Comparison of ENCODE assay signal across 9 cellular contexts in genomic region chr1:116538527-116538926, GRCh38. TPM values are rescaled to one million over a fixed set of nuclear protein-coding genes. Genes with fewer than 3 reads are reported as not detected.
DNase-seq lines count a peak whose midpoint lies in the region; ATAC-seq lines count a peak whose summit lies in the region.
"Had no signal": no experiment of that assay in that cellular context is flagged by ENCODE, and none has a peak within 500 bp of the region (broad histone marks: within the 10 kb centered on the region; RNA-seq: fewer than 3 reads in every experiment).

No MANE protein-coding gene starts in this region.

- peaks cover 38% of the 10 kb centered on the region for H3K4me1 Mint-ChIP-seq in activated naive CD8-positive, alpha-beta T cell treated with anti-CD3 and anti-CD28 coated beads, Interleukin-2, amount 10 ng/mL, durations not matched to agents 7 days and 5 days

- peaks cover 71% of the 10 kb centered on the region for H3K36me3 Mint-ChIP-seq in activated naive CD8-positive, alpha-beta T cell treated with anti-CD3 and anti-CD28 coated beads, Interleukin-2, amount 10 ng/mL, durations not matched to agents 7 days and 5 days

- 96 to 100% methylated on average over 1 of the region's 1 CpG for WGBS in aorta, 2 donors

- H3K4me3 Mint-ChIP-seq in activated naive CD8-positive, alpha-beta T cell treated with anti-CD3 and anti-CD28 coated beads, Interleukin-2, amount 10 ng/mL, durations not matched to agents 7 days and 5 days: peak overlapping the region; percentile 7

- no peaks in the 10 kb centered on the region for H3K4me1 ChIP-seq in aorta (ENCODE audit: control insufficient read depth in 1 of 2, insufficient read depth in 2 of 2, low read length in 2 of 2)

- peak overlapping the region; percentile 46 for H3K27ac Mint-ChIP-seq in activated naive CD8-positive, alpha-beta T cell treated with anti-CD3 and anti-CD28 coated beads, Interleukin-2, amount 10 ng/mL, durations not matched to agents 7 days and 5 days

- H3K9me3 Mint-ChIP-seq in activated naive CD8-positive, alpha-beta T cell treated with anti-CD3 and anti-CD28 coated beads, Interleukin-2, amount 10 ng/mL, durations not matched to agents 7 days and 5 days: peaks cover 3% of the 10 kb centered on the region

- POLR2A ChIA-PET in activated naive CD8-positive, alpha-beta T cell treated with anti-CD3 and anti-CD28 coated beads, Interleukin-2, amount 10 ng/mL, durations not matched to agents 7 days and 5 days (lab: Charles Lee): no interaction called here

- no peak overlapping the region for H3K27ac ChIP-seq in aorta (ENCODE audit: low read depth in 1 of 2, low read length in 2 of 2)
- H3K27ac ChIP-seq: KMS-11 had no signal

- ATAC-seq in GM21423 (IDR thresholded peaks at IDR 0.05; ENCODE audit: unreplicated experiment) (peak; percentile 70), HG03565 (IDR thresholded peaks at IDR 0.05; ENCODE audit: unreplicated experiment) (peak; percentile 76), aorta (ENCODE audit: low FRiP score) (no peak)
- peak; percentile 97 for ATAC-seq in activated naive CD8-positive, alpha-beta T cell treated with anti-CD3 and anti-CD28 coated beads, Interleukin-2, amount 10 ng/mL, durations not matched to agents 7 days and 5 days (ENCODE audit: low read depth)

- no peaks in the 10 kb centered on the region for H3K9me3 ChIP-seq in aorta (ENCODE audit: control insufficient read depth, low read length)
- no peaks in the 10 kb centered on the region for H3K9me3 ChIP-seq in MG63

- H3K36me3 ChIP-seq in aorta (ENCODE audit: control insufficient read depth in 1 of 2, insufficient read depth in 2 of 2, low read length in 1 of 2) (peaks cover 0 to 4% of the 10 kb centered on the region in 2 donors), MG63 (peaks cover 33% of the 10 kb centered on the region)

- DNase-seq in GM03348 (ENCODE audit: low spot score): peak; percentile 26
- DNase-seq in activated naive CD8-positive, alpha-beta T cell treated with anti-CD3 and anti-CD28 coated beads, Interleukin-2, amount 10 ng/mL, durations not matched to agents 7 days and 5 days: no peak
- peak; percentile 55 for DNase-seq in stimulated activated CD8-positive, alpha-beta memory T cell treated with anti-CD3 and anti-CD28 coated beads, Interleukin-4, amount 100 ng/mL, for 48 hours
- no peak for DNase-seq in RPMI8226
- DNase-seq in aorta: no peak
- no peak for DNase-seq in MG63

- H3K4me3 ChIP-seq in aorta (ENCODE audit: low read length in 2 of 2) (no peak overlapping the region), MG63 (no peak overlapping the region)

- H3K27me3 Mint-ChIP-seq in activated naive CD8-positive, alpha-beta T cell treated with anti-CD3 and anti-CD28 coated beads, Interleukin-2, amount 10 ng/mL, durations not matched to agents 7 days and 5 days: no peaks in the 10 kb centered on the region

- intact Hi-C loops in aorta (cut with DNase I): no loop called here

- no peaks in the 10 kb centered on the region for H3K27me3 ChIP-seq in aorta (ENCODE audit: control insufficient read depth in 1 of 2, insufficient read depth in 2 of 2, low read length in 1 of 2)
- H3K27me3 ChIP-seq in MG63: no peaks in the 10 kb centered on the region

RNA-seq across cellular contexts. Expression of gene CD58, which starts 32.3 kb away (rescaled TPM):
- total RNA-seq in activated naive CD8-positive, alpha-beta T cell treated with anti-CD3 and anti-CD28 coated beads, Interleukin-2, amount 10 ng/mL, durations not matched to agents 7 days and 5 days: 10 to 100 TPM; 23.6 to 25.1 TPM
- 10 to 100 TPM; 28.6 to 30.7 TPM for total RNA-seq in aorta
- 10 to 100 TPM; 32.4 to 45.4 TPM for polyA plus RNA-seq in aorta
- 21.9 and 53.0 TPM in 2 replicates for total RNA-seq in MG63 (2014; rRNA removed; shearing (Covaris generic); ENCODE audit: low replicate concordance)

Comparison
In these comparisons a context has a peak if more than half of its experiments do, and no peak if none do; other contexts are left out.
1. DNase-seq: peak in GM03348 (single experiment) and stimulated activated CD8-positive, alpha-beta memory T cell treated with anti-CD3 and anti-CD28 coated beads, Interleukin-4, amount 100 ng/mL, for 48 hours (single experiment); none in activated naive CD8-positive, alpha-beta T cell treated with anti-CD3 and anti-CD28 coated beads, Interleukin-2, amount 10 ng/mL, durations not matched to agents 7 days and 5 days (single experiment), RPMI8226 (single experiment), aorta (0 of 2) and MG63 (single experiment).